8 cellular contexts compared by ENCODE assay signal in genomic region chr14:94026173-94026885, GRCh38. TPM values are rescaled to one million over a fixed set of nuclear protein-coding genes. Genes with fewer than 3 reads are reported as not detected.
DNase-seq lines count a peak whose midpoint lies in the region; ATAC-seq and TF ChIP-seq lines count a peak whose summit lies in the region.

OTUB2 (plus strand) TSS chr14:94026340; CDS start chr14:94026538, 198 bp downstream.

- no peaks in the 10 kb centered on the region for H3K36me3 ChIP-seq in thymus (ENCODE audit: control insufficient read depth, insufficient read depth)

- H3K27me3 Mint-ChIP-seq in activated naive CD8-positive, alpha-beta T cell treated with anti-CD3 and anti-CD28 coated beads for 36 hours = peaks cover 4% of the 10 kb centered on the region
- H3K27me3 Mint-ChIP-seq in osteocyte (ENCODE audit: unreplicated experiment) = peaks cover 7% of the 10 kb centered on the region

- ATAC-seq in HG02642 (IDR thresholded peaks at IDR 0.05; ENCODE audit: poor library complexity, unreplicated experiment) (peak; percentile 99), Right ventricle myocardium inferior (peak; percentile 99)

- 2% methylated on average over 74 of the region's 74 CpGs for WGBS in thymus

- H3K4me1 ChIP-seq in thymus (ENCODE audit: control insufficient read depth, insufficient read depth, low read length) = no peaks in the 10 kb centered on the region

- no peaks in the 10 kb centered on the region for H3K9me3 ChIP-seq in thymus (ENCODE audit: control insufficient read depth)

- peaks cover 18% of the 10 kb centered on the region for H3K4me1 Mint-ChIP-seq in activated naive CD8-positive, alpha-beta T cell treated with anti-CD3 and anti-CD28 coated beads for 36 hours
- peaks cover 8% of the 10 kb centered on the region for H3K4me1 Mint-ChIP-seq in osteocyte (ENCODE audit: unreplicated experiment)

- H3K36me3 Mint-ChIP-seq in activated naive CD8-positive, alpha-beta T cell treated with anti-CD3 and anti-CD28 coated beads for 36 hours = no peaks in the 10 kb centered on the region
- no peaks in the 10 kb centered on the region for H3K36me3 Mint-ChIP-seq in osteocyte (ENCODE audit: unreplicated experiment)

- no peak within 1 kb of the TSS for H3K27ac Mint-ChIP-seq in activated naive CD8-positive, alpha-beta T cell treated with anti-CD3 and anti-CD28 coated beads for 36 hours
- no peak within 1 kb of the TSS for H3K27ac Mint-ChIP-seq in osteocyte (ENCODE audit: unreplicated experiment)

- H3K4me3 ChIP-seq in thymus (ENCODE audit: low read length) = peak within 1 kb of the TSS; percentile 56

- H3K27ac ChIP-seq in thymus (ENCODE audit: low read depth) = no peak within 1 kb of the TSS

- no peak for TF ChIP-seq CTCF in osteocyte (IDR thresholded peaks at IDR 0.05)

- intact Hi-C loops in Right ventricle myocardium inferior (cut with DNase I) = no loop called here

- H3K4me3 Mint-ChIP-seq in activated naive CD8-positive, alpha-beta T cell treated with anti-CD3 and anti-CD28 coated beads for 36 hours = peak within 1 kb of the TSS; percentile 67
- peak within 1 kb of the TSS; percentile 66 for H3K4me3 Mint-ChIP-seq in osteocyte (ENCODE audit: unreplicated experiment)

- DNase-seq in GM04504 (ENCODE audit: low read depth) (peak; percentile 98), NCI-H1105 (lab: John Stamatoyannopoulos, UW) (peak; percentile 96), SKM-1 treated with dmso at 0.1 percent for 144 hours (lab: John Stamatoyannopoulos, UW; ENCODE audit: unreplicated experiment) (peak; percentile 84), Right ventricle myocardium inferior (ENCODE audit: missing footprints) (peak; percentile 97), osteocyte (ENCODE audit: extremely low spot score, unreplicated experiment) (peak; percentile 97)
- peak; percentile 95 for DNase-seq in activated naive CD8-positive, alpha-beta T cell treated with anti-CD3 and anti-CD28 coated beads for 36 hours

- H3K9me3 Mint-ChIP-seq in activated naive CD8-positive, alpha-beta T cell treated with anti-CD3 and anti-CD28 coated beads for 36 hours = no peaks in the 10 kb centered on the region
- no peaks in the 10 kb centered on the region for H3K9me3 Mint-ChIP-seq in osteocyte (ENCODE audit: unreplicated experiment)

- H3K27me3 ChIP-seq in thymus (ENCODE audit: control insufficient read depth, insufficient read depth) = no peaks in the 10 kb centered on the region

RNA-seq across cellular contexts. Expression of gene OTUB2, which starts in this region (rescaled TPM):
- total RNA-seq in activated naive CD8-positive, alpha-beta T cell treated with anti-CD3 and anti-CD28 coated beads for 36 hours = under 1 TPM; 0.31 to 0.48 TPM
- total RNA-seq in Right ventricle myocardium inferior = 0.35 TPM
- total RNA-seq in osteocyte = 1.3 TPM in 2 replicates
- 0.27 TPM for polyA plus RNA-seq in thymus

Comparison
In these comparisons a context has a peak if more than half of its experiments do, and no peak if none do; other contexts are left out.
1. Peak in DNase-seq in activated naive CD8-positive, alpha-beta T cell treated with anti-CD3 and anti-CD28 coated beads for 36 hours; RNA of the gene not detected or under 1 TPM.
2. Peak in DNase-seq and ATAC-seq in Right ventricle myocardium inferior; RNA of the gene not detected or under 1 TPM.